13 cellular contexts compared by ENCODE assay signal in the genomic region with DNA sequence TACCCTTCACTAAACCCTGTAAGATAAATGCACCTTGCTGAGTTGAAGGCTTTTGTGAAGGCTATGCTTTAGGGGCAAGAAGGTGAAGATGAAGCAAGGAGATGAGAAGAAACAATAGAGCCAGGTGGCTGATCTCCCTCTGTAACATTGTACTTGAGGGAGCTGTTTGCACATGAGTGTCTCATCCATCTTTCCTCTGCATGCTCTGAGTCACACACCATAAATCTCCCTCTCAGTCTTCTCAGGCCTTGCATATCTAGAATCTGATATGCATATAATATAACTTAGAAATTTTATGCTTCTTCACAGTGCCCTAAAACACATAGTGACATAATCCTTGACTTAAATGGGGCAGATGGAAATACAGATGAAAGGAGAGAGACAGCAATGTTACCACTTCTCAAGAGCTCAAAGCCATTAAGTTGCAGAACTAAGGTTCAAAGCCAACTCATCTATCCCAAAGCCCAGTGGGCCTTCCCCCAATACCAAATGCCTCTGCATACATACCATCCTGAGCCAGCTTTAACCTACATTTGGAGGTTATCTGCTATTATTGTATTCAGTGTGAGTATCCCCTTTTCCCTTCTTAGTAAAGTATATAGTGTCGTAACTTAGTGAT.
A peak's percentile ranks its signal among the peaks of the same experiment; 100 is the strongest.
DNase-seq lines count a peak whose midpoint lies in the region; ATAC-seq lines count a peak whose summit lies in the region.
"Had no signal": no experiment of that assay in that cellular context is flagged by ENCODE, and none has a peak within 500 bp of the region (broad histone marks: within the 10 kb centered on the region; RNA-seq: fewer than 3 reads in every experiment).

No MANE protein-coding gene starts in this region.

- DNase-seq in DMS53 (lab: John Stamatoyannopoulos, UW) (peak; percentile 74), LHCN-M2 (ENCODE audit: low read depth) (peak; percentile 73), amniotic epithelial cell (ENCODE audit: low read depth) (peak; percentile 89), iris pigment epithelial cell (ENCODE audit: low read depth) (peak; percentile 67), T-helper 2 cell (no peak)
- no peak for DNase-seq in stimulated activated CD4-positive, alpha-beta T cell treated with anti-CD3 and anti-CD28 coated beads, Interleukin-15, amount 100 ng/mL, for 24 hours
- DNase-seq: activated effector memory CD4-positive, alpha-beta T cell treated with anti-CD3 and anti-CD28 coated beads, Interleukin-2, amount 50 U/mL, for 16 hours; body of pancreas; kidney; NCI-H2171; pancreas had no signal

- ATAC-seq in HG03097 (IDR thresholded peaks at IDR 0.05; ENCODE audit: low FRiP score, unreplicated experiment) (no peak), GM18517 (IDR thresholded peaks at IDR 0.05; ENCODE audit: unreplicated experiment) (no peak)
- ATAC-seq: body of pancreas had no signal

Comparison
In these comparisons a context has a peak if more than half of its experiments do, and no peak if none do; other contexts are left out.
1. DNase-seq: peak in DMS53 (single experiment), LHCN-M2 (single experiment), amniotic epithelial cell (single experiment) and iris pigment epithelial cell (single experiment); none in T-helper 2 cell (0 of 5) and stimulated activated CD4-positive, alpha-beta T cell treated with anti-CD3 and anti-CD28 coated beads, Interleukin-15, amount 100 ng/mL, for 24 hours (single experiment).